Comparison of ENCODE assay signal across 8 cellular contexts in genomic region chr17:35747540-35748017, GRCh38. TPM values are rescaled to one million over a fixed set of nuclear protein-coding genes. Genes with fewer than 3 reads are reported as not detected.
DNase-seq lines count a peak whose midpoint lies in the region; ATAC-seq and TF ChIP-seq lines count a peak whose summit lies in the region.

No MANE protein-coding gene starts in this region.

- no peaks in the 10 kb centered on the region for H3K4me1 ChIP-seq in HEK293 (ENCODE audit: control insufficient read depth, insufficient read depth, low read length)

- no peak overlapping the region for H3K27ac ChIP-seq in HEK293 (ENCODE audit: extremely low read depth, low read depth, low read length)

- H3K36me3 ChIP-seq in HEK293 (ENCODE audit: control insufficient read depth in 2 of 2, insufficient read depth in 1 of 2, low read length in 2 of 2), result no peaks in the 10 kb centered on the region

- no peaks in the 10 kb centered on the region for H3K36me3 Mint-ChIP-seq in activated CD4-positive, alpha-beta memory T cell treated with anti-CD3 and anti-CD28 coated beads, Interleukin-2, amount 10 ng/mL, durations not matched to agents 7 days and 5 days (ENCODE audit: low read depth)
- H3K36me3 Mint-ChIP-seq in mesothelial cell of epicardium, result no peaks in the 10 kb centered on the region

- peak; percentile 97 for TF ChIP-seq CTCF in HEK293 (tag by site-specific recombination; IDR thresholded peaks at IDR 0.05)
- peak; percentile 94 for TF ChIP-seq CTCF in mesothelial cell of epicardium (IDR thresholded peaks at IDR 0.05; ENCODE audit: unreplicated experiment)

- POLR2A ChIA-PET in HEK293 (lab: Yijun Ruan, JAX), result interaction anchor here (0.7 to 2.3 kb wide), 5 partner anchors 12 to 169 kb away, joined by 3 to 7 read pairs (median 5); partner anchors contain the start of genes PEX12, RASL10B and TAF15
- POLR2A ChIA-PET in activated CD4-positive, alpha-beta memory T cell treated with anti-CD3 and anti-CD28 coated beads, Interleukin-2, amount 10 ng/mL, durations not matched to agents 7 days and 5 days (lab: Charles Lee), result interaction anchor here (1.0 to 1.4 kb wide), 2 partner anchors 9 to 134 kb away, joined by 3 read pairs; no protein-coding TSS in a partner anchor

- peaks cover 37% of the 10 kb centered on the region for H3K27me3 Mint-ChIP-seq in activated CD4-positive, alpha-beta memory T cell treated with anti-CD3 and anti-CD28 coated beads, Interleukin-2, amount 10 ng/mL, durations not matched to agents 7 days and 5 days
- H3K27me3 Mint-ChIP-seq in mesothelial cell of epicardium (ENCODE audit: low read depth), result peaks cover 49% of the 10 kb centered on the region

- peak; percentile 81 for DNase-seq in CD1c-positive myeloid dendritic cell (ENCODE audit: extremely low spot score)
- peak; percentile 65 for DNase-seq in NCI-H82 treated with DMSO at 0.1 percent for 48 hours (lab: John Stamatoyannopoulos, UW; ENCODE audit: unreplicated experiment)
- DNase-seq in activated CD4-positive, alpha-beta memory T cell treated with anti-CD3 and anti-CD28 coated beads, Interleukin-2, amount 10 ng/mL, durations not matched to agents 7 days and 5 days, result peak; percentile 80
- DNase-seq in effector CD8-positive, alpha-beta T cell (lab: John Stamatoyannopoulos, UW), result peak; percentile 58
- DNase-seq in mesothelial cell of epicardium (ENCODE audit: low spot score in 2 of 2, unreplicated experiment in 2 of 2), result peak; percentile 70 to 86
- DNase-seq in stimulated activated CD8-positive, alpha-beta memory T cell treated with anti-CD3 and anti-CD28 coated beads, Interleukin-2, amount 100 ng/mL, for 1 hour (ENCODE audit: low read depth in 2 of 2), result peak; percentile 58 to 59

- no peak for ATAC-seq in GM21526 (IDR thresholded peaks at IDR 0.05; ENCODE audit: low FRiP score, unreplicated experiment)

- peaks cover 10% of the 10 kb centered on the region for H3K4me1 Mint-ChIP-seq in activated CD4-positive, alpha-beta memory T cell treated with anti-CD3 and anti-CD28 coated beads, Interleukin-2, amount 10 ng/mL, durations not matched to agents 7 days and 5 days
- peaks cover 12% of the 10 kb centered on the region for H3K4me1 Mint-ChIP-seq in mesothelial cell of epicardium

- H3K9me3 Mint-ChIP-seq in activated CD4-positive, alpha-beta memory T cell treated with anti-CD3 and anti-CD28 coated beads, Interleukin-2, amount 10 ng/mL, durations not matched to agents 7 days and 5 days, result no peaks in the 10 kb centered on the region
- no peaks in the 10 kb centered on the region for H3K9me3 Mint-ChIP-seq in mesothelial cell of epicardium

- CTCF ChIA-PET in HEK293 (lab: Yijun Ruan, JAX), result interaction anchor here (0.5 to 11.6 kb wide), 69 partner anchors 8 to 1317 kb away, joined by 3 to 321 read pairs (median 5); partner anchors contain the start of genes C17orf50, PEX12, RAD51D and RASL10B
- CTCF ChIA-PET in activated CD4-positive, alpha-beta memory T cell treated with anti-CD3 and anti-CD28 coated beads, Interleukin-2, amount 10 ng/mL, durations not matched to agents 7 days and 5 days (lab: Charles Lee), result interaction anchor here (0.6 to 2.1 kb wide), 40 partner anchors 8 to 657 kb away, joined by 3 to 27 read pairs (median 4); partner anchors contain the start of genes RAD51D and RASL10B

- no peak overlapping the region for H3K4me3 Mint-ChIP-seq in activated CD4-positive, alpha-beta memory T cell treated with anti-CD3 and anti-CD28 coated beads, Interleukin-2, amount 10 ng/mL, durations not matched to agents 7 days and 5 days
- H3K4me3 Mint-ChIP-seq in mesothelial cell of epicardium, result no peak overlapping the region

- H3K27ac Mint-ChIP-seq in activated CD4-positive, alpha-beta memory T cell treated with anti-CD3 and anti-CD28 coated beads, Interleukin-2, amount 10 ng/mL, durations not matched to agents 7 days and 5 days, result no peak overlapping the region
- no peak overlapping the region for H3K27ac Mint-ChIP-seq in mesothelial cell of epicardium

- no peaks in the 10 kb centered on the region for H3K9me3 ChIP-seq in HEK293 (ENCODE audit: control insufficient read depth, insufficient read depth, low read depth, low read length)

- H3K4me3 ChIP-seq in HEK293 (ENCODE audit: low read depth, low read length), result no peak overlapping the region

TF ChIP-seq in HEK293, 187 proteins besides CTCF, POLR2A, EP300 and RAD21 (continues in another document):
- TF ChIP-seq ZNF2 (tag by site-specific recombination; IDR thresholded peaks at IDR 0.05) (0 out of 2 replicates have a peak, but pooled peaks have one; percentile 34), ZFHX2 (tag by site-specific recombination; conservative IDR thresholded peaks at IDR 0.05) (peak; percentile 89), KLF7 (tag by site-specific recombination; IDR thresholded peaks at IDR 0.05; ENCODE audit: borderline replicate concordance) (no peak), GLIS1 (tag by site-specific recombination; IDR thresholded peaks at IDR 0.05) (peak; percentile 98), ZBTB44 (tag by site-specific recombination; IDR thresholded peaks at IDR 0.05) (0 out of 2 replicates have a peak, but pooled peaks have one; percentile 13), ZFP41 (tag by site-specific recombination; IDR thresholded peaks at IDR 0.05; ENCODE audit: borderline replicate concordance) (no peak), ZNF398 (tag by site-specific recombination; IDR thresholded peaks at IDR 0.05) (peak; percentile 80), ZNF660 (tag by site-specific recombination; IDR thresholded peaks at IDR 0.05) (0 out of 2 replicates have a peak, but pooled peaks have one; percentile 25), ZIC2 (tag by site-specific recombination; IDR thresholded peaks at IDR 0.05) (peak; percentile 97), ZNF600 (tag by site-specific recombination; IDR thresholded peaks at IDR 0.05) (peak; percentile 51; the same call in 1 of the 2 replicates), EGR2 (tag by site-specific recombination; IDR thresholded peaks at IDR 0.05; ENCODE audit: low read depth) (peak; percentile 95), ZNF621 (tag by site-specific recombination; IDR thresholded peaks at IDR 0.05) (no peak), ZSCAN30 (tag by site-specific recombination; IDR thresholded peaks at IDR 0.05) (peak; percentile 22; the same call in 1 of the 2 replicates), ZNF776 (tag by site-specific recombination; IDR thresholded peaks at IDR 0.05; ENCODE audit: borderline replicate concordance) (no peak), ZNF654 (tag by site-specific recombination; IDR thresholded peaks at IDR 0.05; ENCODE audit: low read depth) (peak; percentile 98), SP7 (tag by site-specific recombination; IDR thresholded peaks at IDR 0.05) (peak; percentile 33), ZBTB17 (tag by site-specific recombination; IDR thresholded peaks at IDR 0.05) (peak; percentile 90), ZNF175 (tag by site-specific recombination; IDR thresholded peaks at IDR 0.05) (no peak)

RNA-seq across cellular contexts. Expression of gene GAS2L2, which starts 5.5 kb away (rescaled TPM):
- total RNA-seq in activated CD4-positive, alpha-beta memory T cell treated with anti-CD3 and anti-CD28 coated beads, Interleukin-2, amount 10 ng/mL, durations not matched to agents 7 days and 5 days, result not detected
- total RNA-seq in mesothelial cell of epicardium, result 0.09 to 0.20 TPM (median 0.11 TPM) in 3 replicates

RNA-seq across cellular contexts. Expression of gene C17orf50, which starts 13.1 kb away (rescaled TPM):
- not detected for total RNA-seq in activated CD4-positive, alpha-beta memory T cell treated with anti-CD3 and anti-CD28 coated beads, Interleukin-2, amount 10 ng/mL, durations not matched to agents 7 days and 5 days
- not detected in 3 replicates for total RNA-seq in mesothelial cell of epicardium

RNA-seq across cellular contexts. Expression of gene RASL10B, which starts 16.1 kb away (rescaled TPM):
- under 1 TPM; 0.08 to 0.33 TPM for total RNA-seq in activated CD4-positive, alpha-beta memory T cell treated with anti-CD3 and anti-CD28 coated beads, Interleukin-2, amount 10 ng/mL, durations not matched to agents 7 days and 5 days
- 19.3 to 20.5 TPM (median 20.1 TPM) in 3 replicates for total RNA-seq in mesothelial cell of epicardium

RNA-seq across cellular contexts. Expression of gene MMP28, which starts 47.9 kb away (rescaled TPM):
- total RNA-seq in activated CD4-positive, alpha-beta memory T cell treated with anti-CD3 and anti-CD28 coated beads, Interleukin-2, amount 10 ng/mL, durations not matched to agents 7 days and 5 days, result not detected
- 0.34 to 0.86 TPM in 2 of 3 replicates, not detected in the other for total RNA-seq in mesothelial cell of epicardium

Comparison
In these comparisons a context has a peak if more than half of its experiments do, and no peak if none do; other contexts are left out.
1. RNA of gene RASL10B, which starts 16.1 kb away (total RNA-seq): 19.3 to 20.5 TPM in mesothelial cell of epicardium; 0.08 to 0.33 TPM in activated CD4-positive, alpha-beta memory T cell treated with anti-CD3 and anti-CD28 coated beads, Interleukin-2, amount 10 ng/mL, durations not matched to agents 7 days and 5 days; every median in the first group is over 10 times any median in the second.
2. Peak in every context shown above with its lines, with median percentiles within 50 percentile points of each other: DNase-seq.